ENCODE assay signal across 1 cellular context in genomic region chr12:15910864-15911696, GRCh38.
TF ChIP-seq lines count a peak whose summit lies in the region.

TSS of gene DERA (plus strand) at chr12:15911332. CDS start at chr12:15911384, 52 bp downstream.

TF ChIP-seq in HepG2, 621 proteins besides CTCF, POLR2A, EP300 and RAD21 (continued from another document and continues in another):
- TF ChIP-seq TCF12 (IDR thresholded peaks at IDR 0.05) (no peak), TCF12 (CRISPR knock-in tag; IDR thresholded peaks at IDR 0.05) (0 out of 2 replicates have a peak, but pooled peaks have one; percentile 27), TFAP4 (IDR thresholded peaks at IDR 0.05; ENCODE audit: borderline replicate concordance, low read depth) (peak; percentile 91), ZFP36L2 (CRISPR knock-in tag; IDR thresholded peaks at IDR 0.05) (no peak), ZNF768 (CRISPR knock-in tag; IDR thresholded peaks at IDR 0.05) (peak; percentile 78), THRA (CRISPR knock-in tag; IDR thresholded peaks at IDR 0.05; ENCODE audit: borderline replicate concordance) (no peak), CBX2 (IDR thresholded peaks at IDR 0.05; ENCODE audit: low read depth, low read length) (no peak), CBX2 (CRISPR knock-in tag; IDR thresholded peaks at IDR 0.05; ENCODE audit: low read depth) (no peak), REXO4 (CRISPR knock-in tag; IDR thresholded peaks at IDR 0.05; ENCODE audit: borderline replicate concordance) (no peak), IKZF5 (CRISPR knock-in tag; IDR thresholded peaks at IDR 0.05) (no peak; the same call in 1 of the 2 replicates), IKZF1 (IDR thresholded peaks at IDR 0.05) (no peak), ZNF678 (CRISPR knock-in tag; IDR thresholded peaks at IDR 0.05) (no peak), PRDM10 (CRISPR knock-in tag; IDR thresholded peaks at IDR 0.05; ENCODE audit: low read depth) (no peak), KMT2A (CRISPR knock-in tag; IDR thresholded peaks at IDR 0.05) (peak; percentile 61), ZNF773 (CRISPR knock-in tag; IDR thresholded peaks at IDR 0.05; ENCODE audit: borderline replicate concordance) (no peak), SKIL (CRISPR knock-in tag; IDR thresholded peaks at IDR 0.05; ENCODE audit: borderline replicate concordance) (0 out of 2 replicates have a peak, but pooled peaks have one; percentile 16), CAMTA2 (CRISPR knock-in tag; IDR thresholded peaks at IDR 0.05; ENCODE audit: borderline replicate concordance) (no peak), ZNF652 (CRISPR knock-in tag; IDR thresholded peaks at IDR 0.05; ENCODE audit: borderline replicate concordance, low read depth) (no peak), ASH2L (IDR thresholded peaks at IDR 0.05; ENCODE audit: insufficient read length, low read depth, low read length) (peak; percentile 76), ZNF609 (CRISPR knock-in tag; IDR thresholded peaks at IDR 0.05; ENCODE audit: borderline replicate concordance) (no peak), NPAS2 (CRISPR knock-in tag; IDR thresholded peaks at IDR 0.05; ENCODE audit: borderline replicate concordance) (no peak), ATF2 (CRISPR knock-in tag; IDR thresholded peaks at IDR 0.05) (no peak), KDM1A (CRISPR knock-in tag; IDR thresholded peaks at IDR 0.05) (no peak), ZMYM2 (CRISPR knock-in tag; IDR thresholded peaks at IDR 0.05) (no peak), ETV6 (CRISPR knock-in tag; conservative IDR thresholded peaks at IDR 0.05) (no peak; the same call in 1 of the 2 replicates), ARID2 (CRISPR knock-in tag; IDR thresholded peaks at IDR 0.05; ENCODE audit: borderline replicate concordance) (no peak), SAP130 (CRISPR knock-in tag; IDR thresholded peaks at IDR 0.05; ENCODE audit: low read depth) (peak; percentile 83), ZNF18 (CRISPR knock-in tag; IDR thresholded peaks at IDR 0.05; ENCODE audit: insufficient replicate concordance) (peak; percentile 40), SETDB1 (CRISPR knock-in tag; IDR thresholded peaks at IDR 0.05; ENCODE audit: borderline replicate concordance) (no peak), CSRNP2 (CRISPR knock-in tag; conservative IDR thresholded peaks at IDR 0.05; ENCODE audit: low read depth) (no peak), MED1 (CRISPR knock-in tag; IDR thresholded peaks at IDR 0.05) (0 out of 2 replicates have a peak, but pooled peaks have one; percentile 14), ZNF20 (CRISPR knock-in tag; IDR thresholded peaks at IDR 0.05) (no peak), PRDM15 (CRISPR knock-in tag; IDR thresholded peaks at IDR 0.05) (no peak)
